ENCODE assay signal across 11 cellular contexts in genomic region chr17:50603340-50603739, GRCh38. TPM values are rescaled to one million over a fixed set of nuclear protein-coding genes. Genes with fewer than 3 reads are reported as not detected.
DNase-seq lines count a peak whose midpoint lies in the region; ATAC-seq, FAIRE-seq and TF ChIP-seq lines count a peak whose summit lies in the region.
"Had no signal": no experiment of that assay in that cellular context is flagged by ENCODE, and none has a peak within 500 bp of the region (broad histone marks: within the 10 kb centered on the region; RNA-seq: fewer than 3 reads in every experiment).

No MANE protein-coding gene starts in this region.

- 54% methylated on average over 6 of the region's 9 CpGs for WGBS in mammary epithelial cell (ENCODE audit: low coverage, missing lambda C conversion rate)

- H3K4me3 Mint-ChIP-seq in activated CD8-positive, alpha-beta T cell treated with anti-CD3 and anti-CD28 coated beads for 36 hours = no peak overlapping the region
- no peak overlapping the region for H3K4me3 Mint-ChIP-seq in stimulated activated memory B cell treated with anti-CD40 and anti-IgM and Interleukin-4, amounts not matched to agents 10 μg/mL and 1 μg/mL and 100 μg/mL, for 72 hours
- H3K4me3 Mint-ChIP-seq: activated CD4-positive, alpha-beta memory T cell treated with anti-CD3 and anti-CD28 coated beads for 36 hours had no signal

- H4K20me1 ChIP-seq in mammary epithelial cell (ENCODE audit: insufficient read depth, low read length) = no peaks in the 10 kb centered on the region

- no peaks in the 10 kb centered on the region for H3K36me3 ChIP-seq in mammary epithelial cell (ENCODE audit: insufficient read depth, low read length)

- intact Hi-C loops in mammary epithelial cell (cut with micrococcal nuclease) = no loop called here
- intact Hi-C loops in activated CD8-positive, alpha-beta T cell treated with anti-CD3 and anti-CD28 coated beads for 36 hours (cut with micrococcal nuclease) = no loop called here

- peaks cover 6% of the 10 kb centered on the region for H3K27me3 ChIP-seq in mammary epithelial cell (ENCODE audit: insufficient read depth, low read length)
- H3K27me3 ChIP-seq: body of pancreas had no signal

- H3K79me2 ChIP-seq in mammary epithelial cell (ENCODE audit: insufficient read depth, low read length) = no peaks in the 10 kb centered on the region

- no peak overlapping the region for H3K4me3 ChIP-seq in mammary epithelial cell (replicated peaks in 1 of 3; ENCODE audit: insufficient read depth in 1 of 3, low read depth in 2 of 3, low read length in 3 of 3)
- H3K4me3 ChIP-seq: body of pancreas had no signal

- H3K36me3 Mint-ChIP-seq in activated CD8-positive, alpha-beta T cell treated with anti-CD3 and anti-CD28 coated beads for 36 hours (ENCODE audit: low read depth) = no peaks in the 10 kb centered on the region
- H3K36me3 Mint-ChIP-seq in stimulated activated memory B cell treated with anti-CD40 and anti-IgM and Interleukin-4, amounts not matched to agents 10 μg/mL and 1 μg/mL and 100 μg/mL, for 72 hours = no peaks in the 10 kb centered on the region
- H3K36me3 Mint-ChIP-seq: activated CD4-positive, alpha-beta memory T cell treated with anti-CD3 and anti-CD28 coated beads for 36 hours had no signal

- peak; percentile 73 for ATAC-seq in activated CD8-positive, alpha-beta T cell treated with anti-CD3 and anti-CD28 coated beads for 36 hours
- no peak for ATAC-seq in stimulated activated memory B cell treated with anti-CD40 and anti-IgM and Interleukin-4, amounts not matched to agents 10 μg/mL and 1 μg/mL and 100 μg/mL, for 72 hours
- no peak for ATAC-seq in GM21723 (IDR thresholded peaks at IDR 0.05; ENCODE audit: unreplicated experiment)
- ATAC-seq: body of pancreas had no signal

- H3K9me3 Mint-ChIP-seq in activated CD8-positive, alpha-beta T cell treated with anti-CD3 and anti-CD28 coated beads for 36 hours = no peaks in the 10 kb centered on the region
- no peaks in the 10 kb centered on the region for H3K9me3 Mint-ChIP-seq in stimulated activated memory B cell treated with anti-CD40 and anti-IgM and Interleukin-4, amounts not matched to agents 10 μg/mL and 1 μg/mL and 100 μg/mL, for 72 hours
- H3K9me3 Mint-ChIP-seq: activated CD4-positive, alpha-beta memory T cell treated with anti-CD3 and anti-CD28 coated beads for 36 hours had no signal

- H3K27me3 Mint-ChIP-seq in activated CD8-positive, alpha-beta T cell treated with anti-CD3 and anti-CD28 coated beads for 36 hours = peaks cover 12% of the 10 kb centered on the region
- peaks cover 91% of the 10 kb centered on the region for H3K27me3 Mint-ChIP-seq in stimulated activated memory B cell treated with anti-CD40 and anti-IgM and Interleukin-4, amounts not matched to agents 10 μg/mL and 1 μg/mL and 100 μg/mL, for 72 hours

- no peaks in the 10 kb centered on the region for H3K4me1 Mint-ChIP-seq in activated CD8-positive, alpha-beta T cell treated with anti-CD3 and anti-CD28 coated beads for 36 hours (ENCODE audit: low read depth)
- peaks cover 6% of the 10 kb centered on the region for H3K4me1 Mint-ChIP-seq in stimulated activated memory B cell treated with anti-CD40 and anti-IgM and Interleukin-4, amounts not matched to agents 10 μg/mL and 1 μg/mL and 100 μg/mL, for 72 hours

- in situ Hi-C loops in T47D (cut with HindIII; ENCODE audit: low pct_unique_long_range_greater_than_20kb, low sequenced_read_pairs) = no loop called here
- in situ Hi-C loops in mammary epithelial cell (cut with MboI; ENCODE audit: low sequenced_read_pairs in 2 of 2) = no loop called here

- H3K9me3 ChIP-seq in mammary epithelial cell (replicated peaks; ENCODE audit: insufficient read depth, low read length) = no peaks in the 10 kb centered on the region
- H3K9me3 ChIP-seq: body of pancreas had no signal

- dilution Hi-C loops in mammary epithelial cell (cut with HindIII; ENCODE audit: low sequenced_read_pairs) = no loop called here

- peak in 1 of 2 donors; percentile 16 for TF ChIP-seq CTCF in mammary epithelial cell (conservative IDR thresholded peaks at IDR 0.05 in 1 of 2, IDR thresholded peaks at IDR 0.05 in 1 of 2; ENCODE audit: extremely low read depth in 1 of 2, insufficient read depth in 1 of 2, low read depth in 1 of 2, low read length in 2 of 2)
- no peak for TF ChIP-seq CTCF in activated CD8-positive, alpha-beta T cell treated with anti-CD3 and anti-CD28 coated beads for 36 hours (IDR thresholded peaks at IDR 0.05)

- POLR2A ChIA-PET in activated CD8-positive, alpha-beta T cell treated with anti-CD3 and anti-CD28 coated beads for 36 hours (lab: Charles Lee) = no interaction called here

- CTCF ChIA-PET in mammary epithelial cell (lab: Charles Lee; ENCODE audit: low non-redundant PET) = no interaction called here
- CTCF ChIA-PET in activated CD8-positive, alpha-beta T cell treated with anti-CD3 and anti-CD28 coated beads for 36 hours (lab: Charles Lee) = no interaction called here

- DNase-seq in T47D (ENCODE audit: low read depth in 1 of 2, low spot score in 1 of 2) (peak; percentile 36 to 59), mammary epithelial cell (no peak), NCI-H128 (lab: John Stamatoyannopoulos, UW; ENCODE audit: unreplicated experiment) (peak; percentile 35), urothelium cell line (ENCODE audit: low spot score) (peak; percentile 30)
- peak; percentile 8 for DNase-seq in activated CD8-positive, alpha-beta T cell treated with anti-CD3 and anti-CD28 coated beads for 36 hours
- DNase-seq in stimulated activated CD4-positive, alpha-beta T cell treated with anti-CD3 and anti-CD28 coated beads, Interleukin-4, amount 100 ng/mL, for 1 hour = no peak
- DNase-seq: activated CD4-positive, alpha-beta memory T cell treated with anti-CD3 and anti-CD28 coated beads for 36 hours; body of pancreas; foreskin melanocyte had no signal

- H3K4me2 ChIP-seq in mammary epithelial cell (ENCODE audit: insufficient read depth, low read depth, low read length) = no peak overlapping the region

- no peak overlapping the region for H3K27ac ChIP-seq in mammary epithelial cell (ENCODE audit: insufficient read depth, low read depth, low read length)
- H3K27ac ChIP-seq: body of pancreas had no signal

- BruUV-seq in mammary epithelial cell (replicated peaks; lab: Mats Ljungman, UMichigan) = no TSS peak

- H3K27ac Mint-ChIP-seq in activated CD8-positive, alpha-beta T cell treated with anti-CD3 and anti-CD28 coated beads for 36 hours = no peak overlapping the region
- no peak overlapping the region for H3K27ac Mint-ChIP-seq in stimulated activated memory B cell treated with anti-CD40 and anti-IgM and Interleukin-4, amounts not matched to agents 10 μg/mL and 1 μg/mL and 100 μg/mL, for 72 hours
- H3K27ac Mint-ChIP-seq: activated CD4-positive, alpha-beta memory T cell treated with anti-CD3 and anti-CD28 coated beads for 36 hours had no signal

- H3K4me1 ChIP-seq in mammary epithelial cell (ENCODE audit: insufficient read depth, low read length) = no peaks in the 10 kb centered on the region

- no peak overlapping the region for H3K9ac ChIP-seq in mammary epithelial cell (ENCODE audit: insufficient read depth, low read length)

- H2AFZ ChIP-seq in mammary epithelial cell (ENCODE audit: low read depth, low read length) = no peak overlapping the region

- no peak for FAIRE-seq in urothelium cell line (lab: Jason Lieb, UNC)

RNA-seq across cellular contexts. Expression of gene ABCC3, which starts 31.3 kb away (rescaled TPM):
- total RNA-seq in mammary epithelial cell = 100 to 1,000 TPM in 1 of 2 donors, 10 to 100 TPM in 1; 80.7 to 113 TPM
- polyA plus RNA-seq in mammary epithelial cell = 49.6 TPM
- polyA minus RNA-seq in mammary epithelial cell = 62.4 TPM
- total RNA-seq in activated CD8-positive, alpha-beta T cell treated with anti-CD3 and anti-CD28 coated beads for 36 hours = not detected
- total RNA-seq: activated CD4-positive, alpha-beta memory T cell treated with anti-CD3 and anti-CD28 coated beads for 36 hours had no signal

RNA-seq across cellular contexts. Expression of gene CACNA1G, which starts 42.8 kb away (rescaled TPM):
- total RNA-seq in mammary epithelial cell = under 1 TPM in 1 of 2 donors, not detected in 1; 0.09 TPM
- 0.03 TPM for polyA plus RNA-seq in mammary epithelial cell
- not detected for polyA minus RNA-seq in mammary epithelial cell
- total RNA-seq in activated CD8-positive, alpha-beta T cell treated with anti-CD3 and anti-CD28 coated beads for 36 hours = under 1 TPM in 1 of 2 experiments, not detected in 1; 0.13 TPM

RNA-seq across cellular contexts. Expression of gene SPATA20, which starts 56.4 kb away (rescaled TPM):
- total RNA-seq in mammary epithelial cell = 10 to 100 TPM; 65.6 to 79.9 TPM
- polyA plus RNA-seq in mammary epithelial cell = 28.9 TPM
- polyA minus RNA-seq in mammary epithelial cell = 24.6 TPM
- 10 to 100 TPM; 29.0 to 36.2 TPM for total RNA-seq in activated CD8-positive, alpha-beta T cell treated with anti-CD3 and anti-CD28 coated beads for 36 hours

Comparison
In these comparisons a context has a peak if more than half of its experiments do, and no peak if none do; other contexts are left out.
1. DNase-seq: peak in T47D (2 of 2), NCI-H128 (single experiment), activated CD8-positive, alpha-beta T cell treated with anti-CD3 and anti-CD28 coated beads for 36 hours (single experiment) and urothelium cell line (single experiment); none in mammary epithelial cell (single experiment) and stimulated activated CD4-positive, alpha-beta T cell treated with anti-CD3 and anti-CD28 coated beads, Interleukin-4, amount 100 ng/mL, for 1 hour (single experiment).
2. RNA of gene ABCC3, which starts 31.3 kb away (total RNA-seq): 80.7 to 113 TPM in mammary epithelial cell; not detected in activated CD8-positive, alpha-beta T cell treated with anti-CD3 and anti-CD28 coated beads for 36 hours; every median in the first group is over 10 times any median in the second.